In genomic region chr7:71539615-71540014, GRCh38 we compare ENCODE assay signal across 35 cellular contexts.
DNase-seq lines count a peak whose midpoint lies in the region; ATAC-seq, FAIRE-seq and TF ChIP-seq lines count a peak whose summit lies in the region.
"Had no signal": no experiment of that assay in that cellular context is flagged by ENCODE, and none has a peak within 500 bp of the region (broad histone marks: within the 10 kb centered on the region; RNA-seq: fewer than 3 reads in every experiment).

No MANE protein-coding gene starts in this region.

- no peak overlapping the region for H4K91ac ChIP-seq in H1 (replicated peaks; ENCODE audit: insufficient read length, low read length)

- no peaks in the 10 kb centered on the region for H3K23me2 ChIP-seq in H1 (ENCODE audit: low read depth, low read length)

- H3K9me3 ChIP-seq in H1 (ENCODE audit: insufficient read depth in 2 of 2, low read depth in 1 of 2, low read length in 1 of 2), result no peaks in the 10 kb centered on the region
- peaks cover 0 to 11% of the 10 kb centered on the region in 2 donors for H3K9me3 ChIP-seq in left lung
- H3K9me3 ChIP-seq in aorta (ENCODE audit: control insufficient read depth, low read length), result peaks cover 2% of the 10 kb centered on the region
- H3K9me3 ChIP-seq: A549, BE2C, Caco-2 had no signal

- peak overlapping the region; percentile 80; the same call in 1 of the 2 replicates for H4K8ac ChIP-seq in H1 (ENCODE audit: extremely low read depth, insufficient read depth, low read length)

- no peak overlapping the region for H3K4ac ChIP-seq in H1 (replicated peaks; ENCODE audit: insufficient read length, low read depth, low read length)

- POLR2A ChIA-PET in WTC11 (lab: Charles Lee), result interaction anchor here (0.7 kb wide), 1 partner anchor 11 kb away, joined by 7 read pairs; no protein-coding TSS in a partner anchor
- POLR2A ChIA-PET in H1 (lab: Charles Lee; ENCODE audit: partially characterized antibody), result no interaction called here

- TF ChIP-seq CTCF in WTC11 (IDR thresholded peaks at IDR 0.05), result no peak
- TF ChIP-seq CTCF in H1 (IDR thresholded peaks at IDR 0.05; ENCODE audit: control extremely low read depth in 1 of 3, insufficient read depth in 1 of 3, low read depth in 1 of 3, low read length in 3 of 3), result no peak
- TF ChIP-seq CTCF in left lung (IDR thresholded peaks at IDR 0.05), result no peak

- no peak overlapping the region for H4K5ac ChIP-seq in H1 (ENCODE audit: insufficient read length, low read depth, low read length)

- H3K4me1 ChIP-seq in H1 (replicated peaks in 1 of 4; ENCODE audit: control insufficient read depth in 3 of 4, insufficient read depth in 4 of 4, low read length in 3 of 4) (no peaks in the 10 kb centered on the region), left lung (no peaks in the 10 kb centered on the region), aorta (ENCODE audit: control insufficient read depth in 1 of 2, insufficient read depth in 2 of 2, low read length in 2 of 2) (no peaks in the 10 kb centered on the region)
- H3K4me1 ChIP-seq: A549; BE2C; BLaER1; BLaER1 treated with 17β-estradiol and CSF1 and Interleukin-3, amounts not matched to agents 10 nM and 100 nM; Caco-2 had no signal

- TF ChIP-seq RAD21 in H1 (IDR thresholded peaks at IDR 0.05 in 1 of 2, conservative IDR thresholded peaks at IDR 0.05 in 1 of 2; ENCODE audit: low read depth in 2 of 2, low read length in 2 of 2), result no peak

- ATAC-seq in WTC11 (no peak), left lung (peak; percentile 57), aorta (ENCODE audit: low FRiP score) (no peak), GM18502 (IDR thresholded peaks at IDR 0.05; ENCODE audit: poor library complexity, unreplicated experiment) (no peak)
- no peak for ATAC-seq in activated naive CD8-positive, alpha-beta T cell treated with anti-CD3 and anti-CD28 coated beads, Interleukin-2, amount 50 U/mL, for 24 hours
- ATAC-seq: A549; CD8-positive, alpha-beta T cell had no signal

- no peaks in the 10 kb centered on the region for H3K79me2 ChIP-seq in H1 (ENCODE audit: control insufficient read depth in 1 of 2, insufficient read depth in 2 of 2, low read length in 2 of 2)

- TF ChIP-seq EP300 in H1 (IDR thresholded peaks at IDR 0.05; ENCODE audit: borderline replicate concordance in 1 of 2, low read depth in 2 of 2, low read length in 2 of 2), result no peak

- H3K4me3 Mint-ChIP-seq in WTC11, result no peak overlapping the region
- H3K4me3 Mint-ChIP-seq in activated naive CD8-positive, alpha-beta T cell treated with anti-CD3 and anti-CD28 coated beads, Interleukin-2, amount 50 U/mL, for 24 hours, result no peak overlapping the region
- H3K4me3 Mint-ChIP-seq: B cell; CD14-positive monocyte; CD4-positive, alpha-beta memory T cell; CD4-positive, alpha-beta T cell; CD4-positive, CD25-positive, alpha-beta regulatory T cell; CD8-positive, alpha-beta memory T cell; CD8-positive, alpha-beta T cell had no signal

- H3K27me3 ChIP-seq in H1 (replicated peaks in 1 of 4; ENCODE audit: control insufficient read depth in 3 of 4, extremely low read depth in 1 of 4, insufficient read depth in 3 of 4, low read length in 3 of 4) (no peaks in the 10 kb centered on the region), left lung (no peaks in the 10 kb centered on the region), aorta (ENCODE audit: control insufficient read depth in 1 of 2, insufficient read depth in 2 of 2, low read length in 1 of 2) (no peaks in the 10 kb centered on the region)
- H3K27me3 ChIP-seq: BE2C; BLaER1; BLaER1 treated with 17β-estradiol and CSF1 and Interleukin-3, amounts not matched to agents 10 nM and 100 nM had no signal

- no peak overlapping the region for H2BK120ac ChIP-seq in H1 (replicated peaks; ENCODE audit: low read depth, low read length)

- no peak overlapping the region for H2BK15ac ChIP-seq in H1 (ENCODE audit: low read length)

- H3K4me2 ChIP-seq in H1 (ENCODE audit: insufficient read depth in 1 of 2, low read depth in 2 of 2, low read length in 2 of 2), result no peak overlapping the region
- H3K4me2 ChIP-seq: A549; BLaER1; BLaER1 treated with 17β-estradiol and CSF1 and Interleukin-3, amounts not matched to agents 10 nM and 100 nM had no signal

- H2AK5ac ChIP-seq in H1 (ENCODE audit: low read depth, low read length), result no peak overlapping the region

- H3K27me3 Mint-ChIP-seq in WTC11 (ENCODE audit: low read depth), result no peaks in the 10 kb centered on the region; the same call in 1 of the 2 replicates
- no peaks in the 10 kb centered on the region for H3K27me3 Mint-ChIP-seq in activated naive CD8-positive, alpha-beta T cell treated with anti-CD3 and anti-CD28 coated beads, Interleukin-2, amount 50 U/mL, for 24 hours
- H3K27me3 Mint-ChIP-seq: B cell; CD4-positive, alpha-beta memory T cell; CD4-positive, alpha-beta T cell; CD4-positive, CD25-positive, alpha-beta regulatory T cell; CD8-positive, alpha-beta memory T cell had no signal

- H2BK5ac ChIP-seq in H1 (ENCODE audit: low read depth, low read length), result no peak overlapping the region

- H3K27ac ChIP-seq in H1 (ENCODE audit: low read depth, low read length) (no peak overlapping the region), left lung (no peak overlapping the region), aorta (ENCODE audit: low read depth in 1 of 2, low read length in 2 of 2) (no peak overlapping the region)
- H3K27ac ChIP-seq: 22Rv1; A549; BLaER1; BLaER1 treated with 17β-estradiol and CSF1 and Interleukin-3, amounts not matched to agents 10 nM and 100 nM; C4-2B had no signal

- intact Hi-C loops in left lung (cut with DNase I) (no loop called here), aorta (cut with DNase I) (no loop called here)

- peak overlapping the region; percentile 54; the same call in 1 of the 2 replicates for H3K27ac Mint-ChIP-seq in WTC11
- no peak overlapping the region for H3K27ac Mint-ChIP-seq in activated naive CD8-positive, alpha-beta T cell treated with anti-CD3 and anti-CD28 coated beads, Interleukin-2, amount 50 U/mL, for 24 hours
- H3K27ac Mint-ChIP-seq: B cell; CD14-positive monocyte; CD4-positive, alpha-beta memory T cell; CD4-positive, alpha-beta T cell; CD4-positive, CD25-positive, alpha-beta regulatory T cell; CD8-positive, alpha-beta memory T cell; CD8-positive, alpha-beta T cell had no signal

- peaks cover 14% of the 10 kb centered on the region for H3K9me3 Mint-ChIP-seq in WTC11
- peaks cover 12% of the 10 kb centered on the region for H3K9me3 Mint-ChIP-seq in activated naive CD8-positive, alpha-beta T cell treated with anti-CD3 and anti-CD28 coated beads, Interleukin-2, amount 50 U/mL, for 24 hours
- H3K9me3 Mint-ChIP-seq: CD4-positive, alpha-beta T cell had no signal

- H3K9ac ChIP-seq in H1 (replicated peaks in 1 of 4; ENCODE audit: extremely low read depth in 1 of 4, low read depth in 3 of 4, low read length in 3 of 4), result no peak overlapping the region
- H3K9ac ChIP-seq: BLaER1; BLaER1 treated with 17β-estradiol and CSF1 and Interleukin-3, amounts not matched to agents 10 nM and 100 nM had no signal

- CTCF ChIA-PET in WTC11 (lab: Charles Lee) (no interaction called here), H1 (lab: Charles Lee; ENCODE audit: partially characterized antibody) (interaction anchor here (0.6 to 1.6 kb wide), 3 partner anchors 16 to 196 kb away, joined by 3 to 4 read pairs (median 3); no protein-coding TSS in a partner anchor)

- H3K36me3 Mint-ChIP-seq in WTC11, result peaks cover 13% of the 10 kb centered on the region
- no peaks in the 10 kb centered on the region for H3K36me3 Mint-ChIP-seq in activated naive CD8-positive, alpha-beta T cell treated with anti-CD3 and anti-CD28 coated beads, Interleukin-2, amount 50 U/mL, for 24 hours (ENCODE audit: low read depth)
- H3K36me3 Mint-ChIP-seq: CD14-positive monocyte; CD4-positive, alpha-beta memory T cell; CD4-positive, CD25-positive, alpha-beta regulatory T cell; CD8-positive, alpha-beta memory T cell; CD8-positive, alpha-beta T cell had no signal

- no peaks in the 10 kb centered on the region for H4K20me1 ChIP-seq in H1 (replicated peaks in 1 of 2; ENCODE audit: control insufficient read depth in 1 of 2, insufficient read depth in 2 of 2, low read length in 2 of 2)
- H4K20me1 ChIP-seq: BLaER1; BLaER1 treated with 17β-estradiol and CSF1 and Interleukin-3, amounts not matched to agents 10 nM and 100 nM had no signal

- FAIRE-seq in H1 (lab: Jason Lieb, UNC), result no peak
- FAIRE-seq: A204.1, A549, D721Med had no signal

- H2BK12ac ChIP-seq in H1 (ENCODE audit: low read depth, low read length), result no peak overlapping the region

- H3K18ac ChIP-seq in H1 (ENCODE audit: extremely low read depth, low read length), result no peak overlapping the region

- WGBS in H1 (ENCODE audit: extremely low coverage in 1 of 2, insufficient coverage in 1 of 2, insufficient read length in 1 of 2, insufficient replicate concordance in 2 of 2, low coverage in 1 of 2, low lambda C conversion rate in 2 of 2, missing lambda C conversion rate in 1 of 2), 2 experiments, result 96% methylated on average over 2 of the region's 4 CpGs; no CpG with 5 or more reads in 1 of the 2 experiments
- 91 to 94% methylated on average over 4 of the region's 4 CpGs for WGBS in aorta, 2 donors

- peaks cover 19% of the 10 kb centered on the region for H3K4me1 Mint-ChIP-seq in WTC11
- H3K4me1 Mint-ChIP-seq in activated naive CD8-positive, alpha-beta T cell treated with anti-CD3 and anti-CD28 coated beads, Interleukin-2, amount 50 U/mL, for 24 hours, result no peaks in the 10 kb centered on the region
- H3K4me1 Mint-ChIP-seq: B cell; CD14-positive monocyte; CD4-positive, alpha-beta memory T cell; CD4-positive, CD25-positive, alpha-beta regulatory T cell; CD8-positive, alpha-beta memory T cell had no signal

- H3K4me3 ChIP-seq in H1 (ENCODE audit: extremely low read depth in 1 of 4, insufficient read depth in 2 of 4, low read depth in 3 of 4, low read length in 4 of 4), result no peak overlapping the region
- no peak overlapping the region for H3K4me3 ChIP-seq in left lung
- no peak overlapping the region for H3K4me3 ChIP-seq in aorta (ENCODE audit: low read length in 2 of 2)
- H3K4me3 ChIP-seq: A549; BLaER1; BLaER1 treated with 17β-estradiol and CSF1 and Interleukin-3, amounts not matched to agents 10 nM and 100 nM had no signal

- no peaks in the 10 kb centered on the region for H3K79me1 ChIP-seq in H1 (ENCODE audit: low read depth, low read length)

- no peak overlapping the region for H2BK20ac ChIP-seq in H1 (ENCODE audit: low read length)

- DNase-seq in WTC11 (ENCODE audit: low spot score) (no peak), H1 (ENCODE audit: low read depth in 1 of 2, low spot score in 2 of 2) (no peak), left lung (no peak), aorta (no peak)
- DNase-seq in activated naive CD8-positive, alpha-beta T cell treated with anti-CD3 and anti-CD28 coated beads, Interleukin-2, amount 50 U/mL, for 24 hours, result no peak
- DNase-seq: 8988T; ACHN; AML-193; BE2C; C1 segment of cervical spinal cord; Caco-2; Calu3; CD4-positive, alpha-beta memory T cell; CD4-positive, alpha-beta T cell; CD4-positive, CD25-positive, alpha-beta regulatory T cell; CD8-positive, alpha-beta memory T cell; CD8-positive, alpha-beta T cell; COR-L47; DMS 273 treated with DMSO at 0.1 percent for 48 hours; DMS153; DMS53; DMS79; DMS79 treated with DMSO at 0.1 percent for 48 hours; DND-41; EL had no signal

- no peak overlapping the region for H3K56ac ChIP-seq in H1 (replicated peaks; ENCODE audit: insufficient read length, low read depth, low read length)

- H3K36me3 ChIP-seq in H1 (ENCODE audit: control insufficient read depth in 2 of 4, insufficient read depth in 4 of 4, low read length in 3 of 4), result no peaks in the 10 kb centered on the region; a peak in 1 of 8 replicates
- H3K36me3 ChIP-seq in left lung, result no peaks in the 10 kb centered on the region
- H3K36me3 ChIP-seq in aorta (ENCODE audit: control insufficient read depth in 1 of 2, insufficient read depth in 2 of 2, low read length in 1 of 2), result no peaks in the 10 kb centered on the region
- H3K36me3 ChIP-seq: BE2C; BLaER1; BLaER1 treated with 17β-estradiol and CSF1 and Interleukin-3, amounts not matched to agents 10 nM and 100 nM had no signal

- no peak for TF ChIP-seq POLR2A in H1 (IDR thresholded peaks at IDR 0.05; ENCODE audit: control extremely low read depth in 1 of 2, low read depth in 2 of 2, low read length in 2 of 2)

- no peak overlapping the region for H2AFZ ChIP-seq in H1 (ENCODE audit: low read length)

- no peak overlapping the region for H3K23ac ChIP-seq in H1 (ENCODE audit: insufficient read length)

- no peak overlapping the region for H3K14ac ChIP-seq in H1 (ENCODE audit: insufficient read length)
